ENCODE assay signal across 1 cellular context in the genomic region with DNA sequence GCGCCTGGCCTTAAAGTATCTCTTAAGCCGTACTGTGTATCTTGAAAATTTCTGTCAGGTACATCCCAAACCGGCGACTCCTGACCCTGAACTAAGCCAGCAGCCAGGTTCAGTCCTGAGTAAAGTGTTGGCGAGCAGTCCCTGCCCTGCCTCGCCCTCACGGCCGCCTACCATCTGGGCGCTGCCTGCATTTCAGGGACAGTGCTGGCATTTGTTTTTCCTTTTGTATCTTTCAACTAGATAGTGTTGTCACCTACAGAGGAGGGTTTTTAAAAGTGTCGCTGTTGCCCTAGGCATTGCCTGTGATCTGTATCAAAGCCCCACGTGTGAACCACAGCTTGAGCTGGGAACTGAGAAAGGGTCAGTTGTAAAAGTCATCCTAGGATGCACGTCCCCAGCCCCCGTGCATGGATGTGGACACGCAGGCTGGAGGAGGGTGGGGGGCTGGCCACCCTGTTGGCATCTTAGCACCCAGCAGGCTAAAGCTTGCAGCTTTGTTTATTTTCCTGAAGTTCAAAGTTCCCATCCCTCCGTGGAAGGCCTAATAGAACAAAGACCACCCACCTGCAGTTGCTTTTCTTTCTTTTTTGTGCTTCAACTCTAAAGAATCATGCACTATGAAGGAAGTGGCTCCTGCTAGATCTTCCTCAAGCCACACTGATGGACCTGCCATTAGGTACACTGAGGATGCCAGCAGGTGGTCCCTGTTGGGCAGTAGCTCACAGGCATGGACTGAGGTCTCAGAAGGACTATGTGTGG.
TF ChIP-seq lines count a peak whose summit lies in the region.

No MANE protein-coding gene starts in this region.

TF ChIP-seq in HepG2, 621 proteins besides CTCF, POLR2A, EP300 and RAD21 (continued from another document and continues in another):
- TF ChIP-seq CREB1 (IDR thresholded peaks at IDR 0.05) (no peak), CREB1 (CRISPR knock-in tag; IDR thresholded peaks at IDR 0.05) (no peak; the same call in 1 of the 2 replicates), RERE (CRISPR knock-in tag; IDR thresholded peaks at IDR 0.05; ENCODE audit: low read depth) (no peak), MAFG (CRISPR knock-in tag; IDR thresholded peaks at IDR 0.05) (no peak), WIZ (CRISPR knock-in tag; IDR thresholded peaks at IDR 0.05) (0 out of 2 replicates have a peak, but pooled peaks have one; percentile 27), SIN3B (IDR thresholded peaks at IDR 0.05; ENCODE audit: low read length) (no peak), PAXIP1 (CRISPR knock-in tag; conservative IDR thresholded peaks at IDR 0.05) (peak; percentile 95), FOXK1 (CRISPR knock-in tag; IDR thresholded peaks at IDR 0.05; ENCODE audit: borderline replicate concordance, low read depth) (no peak), DMTF1 (CRISPR knock-in tag; IDR thresholded peaks at IDR 0.05) (0 out of 2 replicates have a peak, but pooled peaks have one; percentile 45), KMT2B (CRISPR knock-in tag; IDR thresholded peaks at IDR 0.05) (no peak), THAP11 (CRISPR knock-in tag; IDR thresholded peaks at IDR 0.05) (peak; percentile 13; the same call in 1 of the 2 replicates), PRDM4 (CRISPR knock-in tag; IDR thresholded peaks at IDR 0.05; ENCODE audit: borderline replicate concordance) (no peak), ZBTB8A (CRISPR knock-in tag; IDR thresholded peaks at IDR 0.05; ENCODE audit: borderline replicate concordance, low read depth) (no peak), HOXA9 (CRISPR knock-in tag; IDR thresholded peaks at IDR 0.05; ENCODE audit: borderline replicate concordance) (no peak), NR2F1 (CRISPR knock-in tag; IDR thresholded peaks at IDR 0.05) (no peak), BRCA1 (CRISPR knock-in tag; IDR thresholded peaks at IDR 0.05) (no peak), IKZF1 (IDR thresholded peaks at IDR 0.05) (no peak), TMF1 (CRISPR knock-in tag; IDR thresholded peaks at IDR 0.05; ENCODE audit: low read depth) (no peak), TP53 (CRISPR knock-in tag; conservative IDR thresholded peaks at IDR 0.05) (no peak), ARID4A (CRISPR knock-in tag; IDR thresholded peaks at IDR 0.05; ENCODE audit: borderline replicate concordance) (peak; percentile 50; the same call in 1 of the 2 replicates), ZNF878 (CRISPR knock-in tag; IDR thresholded peaks at IDR 0.05) (no peak), MIER3 (CRISPR knock-in tag; IDR thresholded peaks at IDR 0.05; ENCODE audit: borderline replicate concordance) (0 out of 2 replicates have a peak, but pooled peaks have one; percentile 16), PRMT3 (CRISPR knock-in tag; IDR thresholded peaks at IDR 0.05; ENCODE audit: borderline replicate concordance, low read depth) (no peak), ZNF781 (CRISPR knock-in tag; IDR thresholded peaks at IDR 0.05; ENCODE audit: borderline replicate concordance, not compliant biosample characterization) (no peak), HNRNPK (IDR thresholded peaks at IDR 0.05; ENCODE audit: low read depth, low read length, poor library complexity, severe bottlenecking) (no peak), TFE3 (CRISPR knock-in tag; IDR thresholded peaks at IDR 0.05) (no peak), MXI1 (IDR thresholded peaks at IDR 0.05; ENCODE audit: borderline replicate concordance, low read depth, low read length) (peak; percentile 45; the same call in 1 of the 3 replicates), ZNF224 (CRISPR knock-in tag; IDR thresholded peaks at IDR 0.05) (peak; percentile 66; the same call in 1 of the 2 replicates), ZNF205 (CRISPR knock-in tag; IDR thresholded peaks at IDR 0.05) (no peak), ZNF564 (CRISPR knock-in tag; IDR thresholded peaks at IDR 0.05) (no peak), ZEB1 (IDR thresholded peaks at IDR 0.05; ENCODE audit: insufficient replicate concordance, low read depth) (no peak), TAF1 (CRISPR knock-in tag; IDR thresholded peaks at IDR 0.05) (no peak), TIGD3 (CRISPR knock-in tag; IDR thresholded peaks at IDR 0.05; ENCODE audit: borderline replicate concordance) (peak; percentile 38; the same call in 1 of the 2 replicates), ZNF530 (CRISPR knock-in tag; IDR thresholded peaks at IDR 0.05; ENCODE audit: low read depth) (no peak)
